In genomic region chr1:205927247-205927646, GRCh38 we compare ENCODE assay signal across 30 cellular contexts. TPM values are rescaled to one million over a fixed set of nuclear protein-coding genes. Genes with fewer than 3 reads are reported as not detected.
"Had no signal": no experiment of that assay in that cellular context is flagged by ENCODE, and none has a peak within 500 bp of the region (broad histone marks: within the 10 kb centered on the region; RNA-seq: fewer than 3 reads in every experiment).

No MANE protein-coding gene starts in this region.

- DNase-seq: activated CD4-positive, alpha-beta memory T cell treated with anti-CD3 and anti-CD28 coated beads, Interleukin-2, amount 10 ng/mL, durations not matched to agents 7 days and 5 days; activated CD4-positive, alpha-beta T cell treated with anti-CD3 and anti-CD28 coated beads for 36 hours; activated CD4-positive, alpha-beta T cell treated with anti-CD3 and anti-CD28 coated beads, Interleukin-2, amount 50 U/mL, for 1 hour; activated naive CD4-positive, alpha-beta T cell treated with anti-CD3 and anti-CD28 coated beads, Interleukin-2, amount 50 U/mL, for 16 hours; activated naive CD8-positive, alpha-beta T cell treated with anti-CD3 and anti-CD28 coated beads, Interleukin-2, amount 10 ng/mL, durations not matched to agents 7 days and 5 days; activated T-cell treated with anti-CD3 and anti-CD28 coated beads for 4 hours; activated T-cell treated with anti-CD3 and anti-CD28 coated beads, Interleukin-2, amount 50 U/mL, for 48 hours; adrenal gland; KG1; NCI-H1092; NCI-H1417; NCI-H1930; NCI-H2107; NCI-H2171 treated with DMSO at 0.1 percent for 48 hours; NCI-H226; NCI-H526; NCI-H774; SIG-M5; T-cell; T-helper 2 cell; T1000; WERI-Rb-1 had no signal

- H3K4me3 ChIP-seq: adrenal gland, breast epithelium, SK-N-MC had no signal

- ATAC-seq: activated CD4-positive, alpha-beta T cell treated with anti-CD3 and anti-CD28 coated beads for 36 hours; activated T-helper 17 cell treated with anti-CD3 and anti-CD28 coated beads, Interleukin-2, amount 50 U/mL, for 72 hours; T-cell had no signal

- H3K4me1 ChIP-seq: adrenal gland, breast epithelium had no signal

- H3K27ac ChIP-seq: adrenal gland, breast epithelium, SK-N-MC, WERI-Rb-1 had no signal

- H3K9me3 ChIP-seq: adrenal gland, breast epithelium had no signal

RNA-seq across cellular contexts. Expression of gene SLC26A9, which starts 16.0 kb away (rescaled TPM):
- total RNA-seq: activated CD4-positive, alpha-beta memory T cell treated with anti-CD3 and anti-CD28 coated beads, Interleukin-2, amount 10 ng/mL, durations not matched to agents 7 days and 5 days; activated CD4-positive, alpha-beta T cell treated with anti-CD3 and anti-CD28 coated beads for 36 hours; activated CD8-positive, alpha-beta memory T cell treated with anti-CD3 and anti-CD28 coated beads for 36 hours; activated naive CD8-positive, alpha-beta T cell treated with anti-CD3 and anti-CD28 coated beads, Interleukin-2, amount 10 ng/mL, durations not matched to agents 7 days and 5 days; activated T-helper 17 cell treated with anti-CD3 and anti-CD28 coated beads, Interleukin-2, amount 50 U/mL, for 72 hours; breast epithelium; LHCN-M2; M059J; OCI-LY7 had no signal
- polyA plus RNA-seq: IgD-negative memory B cell had no signal
